19 cellular contexts compared by ENCODE assay signal in genomic region chr3:59143447-59143846, GRCh38.
DNase-seq lines count a peak whose midpoint lies in the region; ATAC-seq, FAIRE-seq and TF ChIP-seq lines count a peak whose summit lies in the region.
"Had no signal": no experiment of that assay in that cellular context is flagged by ENCODE, and none has a peak within 500 bp of the region (broad histone marks: within the 10 kb centered on the region; RNA-seq: fewer than 3 reads in every experiment).

No MANE protein-coding gene starts in this region.

- no peak overlapping the region for H2AFZ ChIP-seq in astrocyte (ENCODE audit: low read depth, low read length)

- CTCF ChIA-PET in BJ (lab: Yijun Ruan, JAX), result no interaction called here

- peak; percentile 11; the same call in 1 of the 2 replicates for TF ChIP-seq CTCF in BJ (IDR thresholded peaks at IDR 0.05; ENCODE audit: insufficient read depth, low read depth, low read length)
- peak; percentile 6 for TF ChIP-seq CTCF in astrocyte (IDR thresholded peaks at IDR 0.05; ENCODE audit: insufficient read depth, low read depth, low read length)
- TF ChIP-seq CTCF in foreskin keratinocyte (conservative IDR thresholded peaks at IDR 0.05), result peak; percentile 49

- peaks cover 3% of the 10 kb centered on the region for H3K9me3 Mint-ChIP-seq in astrocyte (ENCODE audit: unreplicated experiment)

- no peak overlapping the region for H3K4me2 ChIP-seq in astrocyte (ENCODE audit: low read length)

- no peak overlapping the region for H3K4me3 Mint-ChIP-seq in astrocyte (ENCODE audit: unreplicated experiment)
- H3K4me3 Mint-ChIP-seq: activated naive CD8-positive, alpha-beta T cell; activated T-cell treated with anti-CD3 and anti-CD28 coated beads, Interleukin-2, amount 50 U/mL, for 4 hours had no signal

- H3K27ac ChIP-seq in astrocyte (ENCODE audit: low read depth, low read length) (no peak overlapping the region), foreskin keratinocyte (no peak overlapping the region)
- H3K27ac ChIP-seq: heart left ventricle, pancreas had no signal

- H3K9me3 ChIP-seq in astrocyte (ENCODE audit: insufficient read depth, low read depth, low read length), result no peaks in the 10 kb centered on the region
- H3K9me3 ChIP-seq: pancreas had no signal

- H3K4me3 ChIP-seq in BJ (ENCODE audit: low read depth, low read length), result no peak overlapping the region
- H3K4me3 ChIP-seq in astrocyte (ENCODE audit: insufficient read depth, low read depth, low read length), result no peak overlapping the region
- H3K4me3 ChIP-seq: heart left ventricle, pancreas had no signal

- POLR2A ChIA-PET in BJ (lab: Charles Lee), result no interaction called here

- no peaks in the 10 kb centered on the region for H3K27me3 Mint-ChIP-seq in astrocyte (ENCODE audit: low read depth, unreplicated experiment)

- H3K27me3 ChIP-seq in BJ (ENCODE audit: control insufficient read depth, insufficient read depth, low read length), result peaks cover 2% of the 10 kb centered on the region; the same call in 1 of the 2 replicates
- H3K27me3 ChIP-seq in astrocyte (ENCODE audit: insufficient read depth, low read length), result no peaks in the 10 kb centered on the region
- H3K27me3 ChIP-seq in foreskin keratinocyte, result no peaks in the 10 kb centered on the region
- H3K27me3 ChIP-seq: heart left ventricle, pancreas had no signal

- no peak overlapping the region for H3K9ac ChIP-seq in astrocyte (ENCODE audit: low read length)

- DNase-seq in BJ (ENCODE audit: low read depth) (no peak), Kasumi-1 (lab: John Stamatoyannopoulos, UW) (peak; percentile 25 to 37), astrocyte (ENCODE audit: low read depth) (no peak), foreskin keratinocyte (peak in 1 of 2 donors; percentile 11), HPDE6-E6E7 (ENCODE audit: extremely low spot score) (no peak), NCI-H748 (lab: John Stamatoyannopoulos, UW; ENCODE audit: unreplicated experiment) (no peak)
- no peak for DNase-seq in stimulated activated CD4-positive, alpha-beta T cell treated with anti-CD3 and anti-CD28 coated beads, Interleukin-4, amount 100 ng/mL, for 4 hours
- DNase-seq: activated T-cell treated with anti-CD3 and anti-CD28 coated beads, Interleukin-2, amount 50 U/mL, for 4 hours; central memory CD4-positive, alpha-beta T cell; DMS 273 treated with DMSO at 0.1 percent for 48 hours; heart left ventricle; Karpas-422; NCI-H187 treated with DMSO at 0.1 percent for 48 hours; NCI-H526 treated with DMSO at 0.1 percent for 48 hours; pancreas; stimulated activated naive CD8-positive, alpha-beta T cell treated with anti-CD3 and anti-CD28 coated beads, Interleukin-15, Interleukin-2, amounts not matched to agents 100 U/mL and 50 U/mL, for 24 hours; T-helper 9 cell had no signal

- H3K36me3 Mint-ChIP-seq in astrocyte (ENCODE audit: low read depth, unreplicated experiment), result no peaks in the 10 kb centered on the region

- H3K4me1 Mint-ChIP-seq in astrocyte (ENCODE audit: low read depth, unreplicated experiment), result peaks cover 5% of the 10 kb centered on the region

- no peaks in the 10 kb centered on the region for H3K4me1 ChIP-seq in astrocyte (ENCODE audit: insufficient read depth, low read length)
- H3K4me1 ChIP-seq in foreskin keratinocyte, result no peaks in the 10 kb centered on the region
- H3K4me1 ChIP-seq: heart left ventricle, pancreas had no signal

- no peaks in the 10 kb centered on the region for H4K20me1 ChIP-seq in astrocyte (ENCODE audit: insufficient read depth, low read length)

- H3K27ac Mint-ChIP-seq in astrocyte (ENCODE audit: unreplicated experiment), result no peak overlapping the region
- H3K27ac Mint-ChIP-seq: activated naive CD8-positive, alpha-beta T cell had no signal

- no peaks in the 10 kb centered on the region for H3K79me2 ChIP-seq in astrocyte (ENCODE audit: insufficient read depth, low read length)

- FAIRE-seq in astrocyte (lab: Jason Lieb, UNC), result no peak
- FAIRE-seq: pancreas had no signal

- no peaks in the 10 kb centered on the region for H3K36me3 ChIP-seq in BJ (ENCODE audit: control insufficient read depth, insufficient read depth, low read length)
- H3K36me3 ChIP-seq in astrocyte (ENCODE audit: insufficient read depth, low read length), result no peaks in the 10 kb centered on the region
- H3K36me3 ChIP-seq: heart left ventricle, pancreas had no signal

- ATAC-seq in foreskin keratinocyte (peak; percentile 34), HG02870 (IDR thresholded peaks at IDR 0.05; ENCODE audit: unreplicated experiment) (no peak)
- ATAC-seq: activated T-cell treated with anti-CD3 and anti-CD28 coated beads, Interleukin-2, amount 50 U/mL, for 4 hours; heart left ventricle; pancreas; stimulated activated naive CD8-positive, alpha-beta T cell treated with anti-CD3 and anti-CD28 coated beads, Interleukin-15, Interleukin-2, amounts not matched to agents 100 U/mL and 50 U/mL, for 24 hours had no signal

Comparison
In these comparisons a context has a peak if more than half of its experiments do, and no peak if none do; other contexts are left out.
1. DNase-seq: peak in Kasumi-1 (2 of 2); none in BJ (single experiment), astrocyte (single experiment), HPDE6-E6E7 (single experiment), NCI-H748 (single experiment) and stimulated activated CD4-positive, alpha-beta T cell treated with anti-CD3 and anti-CD28 coated beads, Interleukin-4, amount 100 ng/mL, for 4 hours (0 of 2).
2. Peak in every context shown above with its lines, with median percentiles within 50 percentile points of each other: CTCF ChIP-seq.